Comparison of ENCODE assay signal across 15 cellular contexts in genomic region chr3:5166846-5167245, GRCh38. TPM values are rescaled to one million over a fixed set of nuclear protein-coding genes. Genes with fewer than 3 reads are reported as not detected.
DNase-seq lines count a peak whose midpoint lies in the region; ATAC-seq and TF ChIP-seq lines count a peak whose summit lies in the region.
"Had no signal": no experiment of that assay in that cellular context is flagged by ENCODE, and none has a peak within 500 bp of the region (broad histone marks: within the 10 kb centered on the region; RNA-seq: fewer than 3 reads in every experiment).

No MANE protein-coding gene starts in this region.

- H3K4me3 ChIP-seq in DND-41 (ENCODE audit: low read depth in 1 of 2, low read length in 2 of 2) = no peak overlapping the region
- H3K4me3 ChIP-seq in GM23338 = no peak overlapping the region
- H3K4me3 ChIP-seq in neutrophil (ENCODE audit: low read depth in 1 of 2, low read length in 1 of 2) = no peak overlapping the region
- H3K4me3 ChIP-seq: GM23248, HAP-1 had no signal

- no peak overlapping the region for H2AFZ ChIP-seq in DND-41 (ENCODE audit: low read depth, low read length)
- H2AFZ ChIP-seq in GM23338 = no peak overlapping the region
- H2AFZ ChIP-seq: GM23248 had no signal

- H3K27me3 ChIP-seq in DND-41 (ENCODE audit: insufficient read depth, low read length, poor library complexity) = no peaks in the 10 kb centered on the region
- no peaks in the 10 kb centered on the region for H3K27me3 ChIP-seq in GM23338 (ENCODE audit: insufficient read depth)
- H3K27me3 ChIP-seq in neutrophil = no peaks in the 10 kb centered on the region
- H3K27me3 ChIP-seq: BE2C had no signal

- no peaks in the 10 kb centered on the region for H3F3A ChIP-seq in GM23338 (replicated peaks; ENCODE audit: low read depth)

- H3K9ac ChIP-seq in DND-41 (ENCODE audit: low read depth, low read length) = no peak overlapping the region
- H3K9ac ChIP-seq: GM23248 had no signal

- no peaks in the 10 kb centered on the region; the same call in 1 of the 2 replicates for H3K4me1 ChIP-seq in DND-41 (ENCODE audit: insufficient read depth, low read length)
- peaks cover 11% of the 10 kb centered on the region for H3K4me1 ChIP-seq in GM23338 (ENCODE audit: insufficient read depth)
- peaks cover 17 to 45% of the 10 kb centered on the region in 2 experiments for H3K4me1 ChIP-seq in neutrophil (ENCODE audit: control insufficient read depth in 1 of 2, insufficient read depth in 1 of 2, low read depth in 1 of 2, low read length in 1 of 2)
- H3K4me1 ChIP-seq: BE2C had no signal

- H3K4me3 Mint-ChIP-seq in GM23338 (no peak overlapping the region), osteocyte (ENCODE audit: unreplicated experiment) (no peak overlapping the region)
- H3K4me3 Mint-ChIP-seq in dendritic cell treated with granulocyte-macrophage colony-stimulating factor and Interleukin-4, amounts not matched to agents 40 ng/mL and 50 ng/mL, for 4 days = no peak overlapping the region
- H3K4me3 Mint-ChIP-seq: CD4-positive, alpha-beta memory T cell had no signal

- no peaks in the 10 kb centered on the region; the same call in 2 of the 3 replicates for H3K36me3 Mint-ChIP-seq in GM23338 (ENCODE audit: low read depth)
- peaks cover 14% of the 10 kb centered on the region for H3K36me3 Mint-ChIP-seq in dendritic cell treated with granulocyte-macrophage colony-stimulating factor and Interleukin-4, amounts not matched to agents 40 ng/mL and 50 ng/mL, for 4 days (ENCODE audit: low read depth)
- peaks cover 3% of the 10 kb centered on the region for H3K36me3 Mint-ChIP-seq in osteocyte (ENCODE audit: unreplicated experiment)

- DNase-seq in DND-41 = no peak
- DNase-seq in GM23338 (ENCODE audit: low spot score) = no peak
- DNase-seq in osteocyte (ENCODE audit: extremely low spot score, unreplicated experiment) = no peak
- DNase-seq in NCI-H146 treated with DMSO at 0.1 percent for 48 hours (lab: John Stamatoyannopoulos, UW; ENCODE audit: unreplicated experiment) = no peak
- DNase-seq in activated effector memory CD4-positive, alpha-beta T cell treated with anti-CD3 and anti-CD28 coated beads, Interleukin-2, amount 50 U/mL, for 16 hours = no peak
- DNase-seq: BE2C; CD4-positive, alpha-beta memory T cell; COR-L47; GM23248 had no signal

- peaks cover 34% of the 10 kb centered on the region for H3K4me1 Mint-ChIP-seq in GM23338
- peaks cover 54% of the 10 kb centered on the region for H3K4me1 Mint-ChIP-seq in dendritic cell treated with granulocyte-macrophage colony-stimulating factor and Interleukin-4, amounts not matched to agents 40 ng/mL and 50 ng/mL, for 4 days (ENCODE audit: low read depth)
- peaks cover 26% of the 10 kb centered on the region for H3K4me1 Mint-ChIP-seq in osteocyte (ENCODE audit: unreplicated experiment)

- H3K27ac Mint-ChIP-seq in GM23338 = peak overlapping the region; percentile 83
- peak overlapping the region; percentile 20 for H3K27ac Mint-ChIP-seq in dendritic cell treated with granulocyte-macrophage colony-stimulating factor and Interleukin-4, amounts not matched to agents 40 ng/mL and 50 ng/mL, for 4 days
- no peak overlapping the region for H3K27ac Mint-ChIP-seq in osteocyte (ENCODE audit: unreplicated experiment)

- peaks cover 1% of the 10 kb centered on the region for H3K27me3 Mint-ChIP-seq in GM23338 (ENCODE audit: insufficient read depth, low read depth, poor library complexity)
- H3K27me3 Mint-ChIP-seq in dendritic cell treated with granulocyte-macrophage colony-stimulating factor and Interleukin-4, amounts not matched to agents 40 ng/mL and 50 ng/mL, for 4 days = no peaks in the 10 kb centered on the region
- H3K27me3 Mint-ChIP-seq in osteocyte (ENCODE audit: unreplicated experiment) = no peaks in the 10 kb centered on the region
- H3K27me3 Mint-ChIP-seq: CD4-positive, alpha-beta memory T cell had no signal

- H3K79me2 ChIP-seq in DND-41 (ENCODE audit: insufficient read depth, low read length) (peaks cover 96% of the 10 kb centered on the region), GM23338 (replicated peaks; ENCODE audit: insufficient read depth) (peaks cover 81% of the 10 kb centered on the region)

- intact Hi-C loops in dendritic cell treated with granulocyte-macrophage colony-stimulating factor and Interleukin-4, amounts not matched to agents 40 ng/mL and 50 ng/mL, for 4 days (cut with micrococcal nuclease) = no loop called here

- H3K9me2 ChIP-seq in GM23338 (ENCODE audit: insufficient read depth) = no peaks in the 10 kb centered on the region

- TF ChIP-seq CTCF in DND-41 (IDR thresholded peaks at IDR 0.05; ENCODE audit: borderline replicate concordance, extremely low read depth, low read length, poor library complexity, severe bottlenecking) (no peak), GM23338 (conservative IDR thresholded peaks at IDR 0.05; ENCODE audit: low read depth in 2 of 2) (no peak), neutrophil (IDR thresholded peaks at IDR 0.05) (no peak), osteocyte (IDR thresholded peaks at IDR 0.05) (no peak)

- peaks cover 12% of the 10 kb centered on the region; the same call in 1 of the 2 replicates for H3K36me3 ChIP-seq in DND-41 (ENCODE audit: insufficient read depth, low read length)
- no peaks in the 10 kb centered on the region; the same call in 1 of the 2 replicates for H3K36me3 ChIP-seq in GM23338 (ENCODE audit: insufficient read depth)
- H3K36me3 ChIP-seq in neutrophil = peaks cover 9% of the 10 kb centered on the region
- H3K36me3 ChIP-seq: BE2C, HAP-1 had no signal

- H3K27ac ChIP-seq in DND-41 (ENCODE audit: low read length) (peak overlapping the region; percentile 42), GM23338 (ENCODE audit: low read depth) (no peak overlapping the region), neutrophil (peak overlapping the region; percentile 54)
- H3K27ac ChIP-seq: C4-2B, GM23248 had no signal

- H3K4me2 ChIP-seq in DND-41 (ENCODE audit: insufficient read depth, low read length) = no peak overlapping the region
- no peak overlapping the region for H3K4me2 ChIP-seq in GM23338

- H3K9me3 Mint-ChIP-seq in GM23338 (no peaks in the 10 kb centered on the region), osteocyte (ENCODE audit: unreplicated experiment) (no peaks in the 10 kb centered on the region)
- no peaks in the 10 kb centered on the region for H3K9me3 Mint-ChIP-seq in dendritic cell treated with granulocyte-macrophage colony-stimulating factor and Interleukin-4, amounts not matched to agents 40 ng/mL and 50 ng/mL, for 4 days
- H3K9me3 Mint-ChIP-seq: CD4-positive, alpha-beta memory T cell had no signal

- no peaks in the 10 kb centered on the region for H3K9me3 ChIP-seq in DND-41 (ENCODE audit: insufficient read depth, low read length, severe bottlenecking)
- no peaks in the 10 kb centered on the region for H3K9me3 ChIP-seq in neutrophil
- H3K9me3 ChIP-seq: BE2C, HAP-1 had no signal

- H4K20me1 ChIP-seq in DND-41 (ENCODE audit: insufficient read depth, low read length) (peaks cover 19% of the 10 kb centered on the region; the same call in 1 of the 2 replicates), GM23338 (replicated peaks; ENCODE audit: insufficient read depth) (peaks cover 9% of the 10 kb centered on the region; the same call in 1 of the 2 replicates)

- ATAC-seq in DND-41 (ENCODE audit: insufficient read depth, low read depth) = no peak
- no peak for ATAC-seq in GM23338
- ATAC-seq in esophagus mucosa = no peak
- ATAC-seq: HepG2 had no signal

TF ChIP-seq in GM23338, 12 proteins besides CTCF, POLR2A, EP300 and RAD21 (continues in another document):
- TF ChIP-seq EZH2phosphoT487 (IDR thresholded peaks at IDR 0.05; ENCODE audit: unreplicated experiment) = no peak
- no peak for TF ChIP-seq ETS1 (IDR thresholded peaks at IDR 0.05)
- no peak for TF ChIP-seq NANOG (IDR thresholded peaks at IDR 0.05; ENCODE audit: borderline replicate concordance)
- TF ChIP-seq STAT1 (IDR thresholded peaks at IDR 0.05; ENCODE audit: unreplicated experiment) = no peak
- no peak for TF ChIP-seq REST (IDR thresholded peaks at IDR 0.05; ENCODE audit: unreplicated experiment)

RNA-seq across cellular contexts. Expression of gene EDEM1, which starts 20.7 kb away (rescaled TPM):
- total RNA-seq in GM23338 (2014; rRNA removed; shearing (Covaris generic)) = 10.4 and 36.7 TPM in 2 replicates
- 2.2 and 2.3 TPM in 2 replicates for polyA plus RNA-seq in GM23338 (2016; fragmentation: Nextera tagmentation; extraction: Ambion mirVana)
- total RNA-seq in esophagus mucosa (37.3 TPM), osteocyte (42.1 and 45.9 TPM in 2 replicates)

RNA-seq across cellular contexts. Expression of gene ARL8B, which starts 44.8 kb away (rescaled TPM):
- total RNA-seq in GM23338 (2014; rRNA removed; shearing (Covaris generic)) = 25.5 and 28.3 TPM in 2 replicates
- 31.5 and 40.8 TPM in 2 replicates for polyA plus RNA-seq in GM23338 (2016; fragmentation: Nextera tagmentation; extraction: Ambion mirVana)
- total RNA-seq in esophagus mucosa (77.3 TPM), osteocyte (85.6 and 86.0 TPM in 2 replicates)
